In genomic region chr9:107490606-107490970, GRCh38 we compare ENCODE assay signal across 8 cellular contexts. TPM values are rescaled to one million over a fixed set of nuclear protein-coding genes. Genes with fewer than 3 reads are reported as not detected.
A peak's percentile ranks its signal among the peaks of the same experiment; 100 is the strongest.
DNase-seq lines count a peak whose midpoint lies in the region; ATAC-seq and TF ChIP-seq lines count a peak whose summit lies in the region.
"Not testable (repeated sequence)": the region's sequence is repeated elsewhere in the genome, so short reads cannot be mapped to it uniquely, and the experiment has no call there.

No MANE protein-coding gene starts in this region.

- CTCF ChIA-PET in BJ (lab: Yijun Ruan, JAX), result interaction anchor here (0.6 to 0.9 kb wide), 2 partner anchors 15 to 1241 kb away, joined by 3 to 4 read pairs; no protein-coding TSS in a partner anchor
- CTCF ChIA-PET in activated CD4-positive, alpha-beta memory T cell treated with anti-CD3 and anti-CD28 coated beads for 36 hours (lab: Charles Lee), result not testable (repeated sequence)

- not testable (repeated sequence) for H3K27me3 ChIP-seq in BJ (ENCODE audit: control insufficient read depth, insufficient read depth, low read length); breast epithelium
- peaks cover 0 to 63% of the 10 kb centered on the region in 2 donors for H3K27me3 ChIP-seq in left lung
- H3K27me3 ChIP-seq in neural progenitor cell, result peaks cover 75% of the 10 kb centered on the region

- not testable (repeated sequence) for H3K4me1 ChIP-seq in breast epithelium
- H3K4me1 ChIP-seq in left lung (peaks cover 10 to 39% of the 10 kb centered on the region in 2 donors), neural progenitor cell (peaks cover 14% of the 10 kb centered on the region)

- H3K4me3 ChIP-seq in BJ (ENCODE audit: low read depth, low read length) (peak overlapping the region; percentile 63), NB4 (ENCODE audit: low read depth, low read length) (peak overlapping the region; percentile 55), breast epithelium (peak overlapping the region; percentile 68 to 93 (median 82)), fibroblast of the aortic adventitia (ENCODE audit: low read depth, low read length) (peak overlapping the region; percentile 72), left lung (peak overlapping the region; percentile 41 to 59), neural progenitor cell (peak overlapping the region; percentile 66)

- H2AFZ ChIP-seq in neural progenitor cell (replicated peaks), result peak overlapping the region; percentile 85

- H3K36me3 Mint-ChIP-seq in activated CD4-positive, alpha-beta memory T cell treated with anti-CD3 and anti-CD28 coated beads for 36 hours; neural progenitor cell: not testable (repeated sequence)

- POLR2A ChIA-PET in BJ (lab: Charles Lee); activated CD4-positive, alpha-beta memory T cell treated with anti-CD3 and anti-CD28 coated beads for 36 hours (lab: Charles Lee): not testable (repeated sequence)

- TF ChIP-seq CTCF in BJ (IDR thresholded peaks at IDR 0.05; ENCODE audit: insufficient read depth, low read depth, low read length); NB4 (IDR thresholded peaks at IDR 0.05; ENCODE audit: low read depth, low read length); breast epithelium (IDR thresholded peaks at IDR 0.05); fibroblast of the aortic adventitia (IDR thresholded peaks at IDR 0.05; ENCODE audit: insufficient read depth, low read length); left lung (IDR thresholded peaks at IDR 0.05); neural progenitor cell (IDR thresholded peaks at IDR 0.05): not testable (repeated sequence)

- TF ChIP-seq POLR2A in NB4 (IDR thresholded peaks at IDR 0.05; ENCODE audit: extremely low read depth, insufficient read length); breast epithelium (IDR thresholded peaks at IDR 0.05): not testable (repeated sequence)

- peak overlapping the region; percentile 28 for H3K4me3 Mint-ChIP-seq in activated CD4-positive, alpha-beta memory T cell treated with anti-CD3 and anti-CD28 coated beads for 36 hours
- peak overlapping the region; percentile 87 for H3K4me3 Mint-ChIP-seq in neural progenitor cell
- peak overlapping the region; percentile 78 to 86 for H3K4me3 Mint-ChIP-seq in stimulated activated naive CD8-positive, alpha-beta T cell treated with anti-CD3 and anti-CD28 coated beads, Interleukin-15, amount 100 ng/mL, for 72 hours

- peak; percentile 0 for ATAC-seq in left lung
- not testable (repeated sequence) for ATAC-seq in stimulated activated naive CD8-positive, alpha-beta T cell treated with anti-CD3 and anti-CD28 coated beads, Interleukin-15, amount 100 ng/mL, for 72 hours

- not testable (repeated sequence) for H3K9me3 ChIP-seq in breast epithelium; left lung; neural progenitor cell (ENCODE audit: low read depth)

- not testable (repeated sequence) for H3K9me3 Mint-ChIP-seq in activated CD4-positive, alpha-beta memory T cell treated with anti-CD3 and anti-CD28 coated beads for 36 hours; neural progenitor cell; stimulated activated naive CD8-positive, alpha-beta T cell treated with anti-CD3 and anti-CD28 coated beads, Interleukin-15, amount 100 ng/mL, for 72 hours

- H3K4me2 ChIP-seq in neural progenitor cell, result peak overlapping the region; percentile 94

- H3K9ac ChIP-seq in neural progenitor cell, result not testable (repeated sequence)

- intact Hi-C loops in activated CD4-positive, alpha-beta memory T cell treated with anti-CD3 and anti-CD28 coated beads for 36 hours (cut with micrococcal nuclease), result loop anchor here (5.0 kb wide), 1 partner anchor 248 kb away; no protein-coding TSS in a partner anchor
- intact Hi-C loops in breast epithelium (cut with DNase I; ENCODE audit: low total_unique reads); left lung (cut with DNase I): not testable (repeated sequence)

- not testable (repeated sequence) for H3K79me2 ChIP-seq in neural progenitor cell (ENCODE audit: low read depth)

- H3K36me3 ChIP-seq in BJ (ENCODE audit: control insufficient read depth, insufficient read depth, low read length); breast epithelium; neural progenitor cell: not testable (repeated sequence)
- H3K36me3 ChIP-seq in left lung, result peaks cover 0 to 13% of the 10 kb centered on the region in 2 donors

- H3K27ac ChIP-seq in breast epithelium (peak overlapping the region; percentile 81 to 91), left lung (peak overlapping the region; percentile 89 to 96)
- H3K27ac ChIP-seq in neural progenitor cell, result not testable (repeated sequence)

- H4K20me1 ChIP-seq in neural progenitor cell (ENCODE audit: low read depth), result not testable (repeated sequence)

- DNase-seq in BJ (ENCODE audit: low read depth); NB4 (ENCODE audit: low read depth); activated CD4-positive, alpha-beta memory T cell treated with anti-CD3 and anti-CD28 coated beads for 36 hours; fibroblast of the aortic adventitia (ENCODE audit: low read depth); stimulated activated naive CD8-positive, alpha-beta T cell treated with anti-CD3 and anti-CD28 coated beads, Interleukin-15, amount 100 ng/mL, for 72 hours: not testable (repeated sequence)
- DNase-seq in breast epithelium (ENCODE audit: low spot score in 2 of 2), result peak in 1 of 2 donors; percentile 46
- peak in 1 of 2 donors; percentile 56 for DNase-seq in left lung
- peak; percentile 34 for DNase-seq in neural progenitor cell (ENCODE audit: low spot score)

- not testable (repeated sequence) for H3K27ac Mint-ChIP-seq in activated CD4-positive, alpha-beta memory T cell treated with anti-CD3 and anti-CD28 coated beads for 36 hours; neural progenitor cell
- peak overlapping the region in 1 of 2 donors; percentile 33 for H3K27ac Mint-ChIP-seq in stimulated activated naive CD8-positive, alpha-beta T cell treated with anti-CD3 and anti-CD28 coated beads, Interleukin-15, amount 100 ng/mL, for 72 hours

- peaks cover 67% of the 10 kb centered on the region for H3K27me3 Mint-ChIP-seq in activated CD4-positive, alpha-beta memory T cell treated with anti-CD3 and anti-CD28 coated beads for 36 hours
- peaks cover 45% of the 10 kb centered on the region for H3K27me3 Mint-ChIP-seq in neural progenitor cell (ENCODE audit: insufficient read depth, low read depth)
- H3K27me3 Mint-ChIP-seq in stimulated activated naive CD8-positive, alpha-beta T cell treated with anti-CD3 and anti-CD28 coated beads, Interleukin-15, amount 100 ng/mL, for 72 hours, result peaks cover 81% of the 10 kb centered on the region

- peaks cover 17% of the 10 kb centered on the region for H3K4me1 Mint-ChIP-seq in activated CD4-positive, alpha-beta memory T cell treated with anti-CD3 and anti-CD28 coated beads for 36 hours (ENCODE audit: low read depth)
- peaks cover 16% of the 10 kb centered on the region for H3K4me1 Mint-ChIP-seq in neural progenitor cell
- H3K4me1 Mint-ChIP-seq in stimulated activated naive CD8-positive, alpha-beta T cell treated with anti-CD3 and anti-CD28 coated beads, Interleukin-15, amount 100 ng/mL, for 72 hours, result peaks cover 39% of the 10 kb centered on the region

- peaks cover 20% of the 10 kb centered on the region for H3F3A ChIP-seq in neural progenitor cell (ENCODE audit: low read depth)

RNA-seq across cellular contexts. Expression of gene KLF4, which starts 1.0 kb away (rescaled TPM):
- 4.3 and 5.2 TPM in 2 replicates for polyA plus RNA-seq in BJ (2011; rRNA removed)
- 3.5 and 4.3 TPM in 2 replicates for polyA minus RNA-seq in BJ (2011; rRNA and poly(A)+ RNA removed)
- total RNA-seq in activated CD4-positive, alpha-beta memory T cell treated with anti-CD3 and anti-CD28 coated beads for 36 hours, result 1 to 10 TPM in 1 of 2 experiments, under 1 TPM in 1; 0.75 to 1.3 TPM
- total RNA-seq in breast epithelium, result 100 to 1,000 TPM in 1 of 3 donors, 10 to 100 TPM in 2; 52.7 to 165 (median 53.4) TPM
- total RNA-seq in fibroblast of the aortic adventitia (ENCODE audit: low replicate concordance), result 16.8 and 43.9 TPM in 2 replicates
- 10 to 100 TPM; 45.9 to 62.2 TPM for total RNA-seq in left lung
- total RNA-seq in neural progenitor cell (ENCODE audit: low replicate concordance), result 0.51 and 2.1 TPM in 2 replicates

Comparison
In these comparisons a context has a peak if more than half of its experiments do, and no peak if none do; other contexts are left out.
1. H3K4me3 Mint-ChIP-seq: peak in every context shown above with its lines; median percentile 87 in neural progenitor cell; 82 in stimulated activated naive CD8-positive, alpha-beta T cell treated with anti-CD3 and anti-CD28 coated beads, Interleukin-15, amount 100 ng/mL, for 72 hours; 28 in activated CD4-positive, alpha-beta memory T cell treated with anti-CD3 and anti-CD28 coated beads for 36 hours.